Comparison of ENCODE assay signal across 8 cellular contexts in the genomic region with DNA sequence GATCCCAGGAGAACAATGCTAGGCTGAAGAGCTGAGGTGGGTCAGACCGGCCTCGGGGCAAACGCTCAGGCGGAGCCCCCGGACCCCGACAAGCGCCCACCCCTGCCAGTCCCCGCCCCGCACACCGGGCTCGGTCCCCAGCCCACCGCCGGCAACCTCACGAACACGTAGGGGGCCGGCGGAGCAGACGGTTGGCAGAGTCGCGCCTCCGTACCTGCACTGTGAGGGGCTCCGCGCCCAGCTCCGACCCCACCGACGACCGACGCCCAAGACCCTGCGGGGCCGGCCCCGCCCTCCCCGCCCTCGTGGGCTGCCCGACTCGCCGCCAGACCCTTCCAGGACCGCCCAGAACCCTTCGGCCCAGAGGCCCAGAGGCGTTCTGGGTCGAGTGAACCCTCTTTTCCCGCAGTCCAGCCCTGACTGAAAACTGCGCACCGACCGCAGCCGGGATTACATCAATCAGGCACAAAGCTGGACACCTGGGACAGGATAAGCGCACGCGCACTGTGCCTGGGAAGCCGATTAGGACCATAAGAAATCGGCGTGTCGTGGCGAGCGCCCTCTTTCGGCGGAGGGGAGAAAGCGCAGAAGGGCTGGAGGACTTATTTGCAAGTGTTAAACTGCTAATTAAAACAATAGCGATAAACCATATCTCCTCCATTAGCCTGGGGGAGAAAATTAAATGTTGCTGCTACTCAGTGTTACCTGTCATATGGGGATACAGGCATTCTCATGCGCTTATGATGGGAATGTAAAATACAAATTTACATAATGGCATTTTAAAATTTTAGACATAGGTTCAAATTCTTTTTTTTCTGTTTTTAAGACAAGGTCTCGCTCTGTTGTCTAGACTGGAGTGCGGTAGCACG. TPM values are rescaled to one million over a fixed set of nuclear protein-coding genes. Genes with fewer than 3 reads are reported as not detected.
DNase-seq lines count a peak whose midpoint lies in the region; ATAC-seq and TF ChIP-seq lines count a peak whose summit lies in the region.

No MANE protein-coding gene starts in this region.

- peak; percentile 72 for DNase-seq in AG04450 (ENCODE audit: low read depth, low spot score)
- DNase-seq in NCI-H446 (lab: John Stamatoyannopoulos, UW): peak; percentile 86 to 93
- DNase-seq in cerebellar cortex (ENCODE audit: low spot score): peak; percentile 96
- peak; percentile 52 for DNase-seq in kidney epithelial cell (ENCODE audit: low read depth)
- DNase-seq in stimulated activated CD4-positive, alpha-beta T cell treated with anti-CD3 and anti-CD28 coated beads, Interleukin-15, amount 100 ng/mL, for 48 hours (ENCODE audit: low read depth in 2 of 2): peak; percentile 89

- H3K27me3 ChIP-seq in AG04450 (ENCODE audit: control insufficient read depth, insufficient read depth, low read length): no peaks in the 10 kb centered on the region
- H3K27me3 ChIP-seq in kidney epithelial cell (ENCODE audit: control insufficient read depth, insufficient read depth, low read length): no peaks in the 10 kb centered on the region

- POLR2A ChIA-PET in AG04450 (lab: Yijun Ruan, JAX): interaction anchor here (0.5 to 1.9 kb wide), 11 partner anchors 9 to 563 kb away, joined by 3 to 7 read pairs (median 4); a partner anchor contains a TSS

- CTCF ChIA-PET in AG04450 (lab: Charles Lee): interaction anchor here (0.5 to 3.0 kb wide), 22 partner anchors 9 to 299 kb away, joined by 3 to 36 read pairs (median 4); a partner anchor contains a TSS

- H3K4me3 ChIP-seq in AG04450 (ENCODE audit: low read depth, low read length): peak overlapping the region; percentile 92
- peak overlapping the region; percentile 93 for H3K4me3 ChIP-seq in kidney epithelial cell (ENCODE audit: low read depth, low read length)

- no peaks in the 10 kb centered on the region for H3K36me3 ChIP-seq in kidney epithelial cell (ENCODE audit: control insufficient read depth, insufficient read depth, low read length)

- H3K9me3 ChIP-seq in AG04450 (ENCODE audit: control insufficient read depth, insufficient read depth, low read length): no peaks in the 10 kb centered on the region

- ATAC-seq in GM18873 (IDR thresholded peaks at IDR 0.05; ENCODE audit: low FRiP score, unreplicated experiment) (peak; percentile 49), HG03175 (IDR thresholded peaks at IDR 0.05; ENCODE audit: unreplicated experiment) (peak; percentile 79)
- ATAC-seq in activated CD4-positive, CD25-positive, alpha-beta regulatory T cell treated with anti-CD3 and anti-CD28 coated beads, Interleukin-2, amount 50 U/mL, for 24 hours: peak; percentile 77 to 78

- peak; percentile 98 for TF ChIP-seq CTCF in AG04450 (IDR thresholded peaks at IDR 0.05; ENCODE audit: low read depth, low read length)
- TF ChIP-seq CTCF in kidney epithelial cell (IDR thresholded peaks at IDR 0.05; ENCODE audit: insufficient read depth, low read length, poor library complexity, severe bottlenecking): peak; percentile 99

- H3K27ac ChIP-seq in AG04450 (ENCODE audit: low read depth, low read length): peak overlapping the region; percentile 78

RNA-seq across cellular contexts. Expression of a gene that starts 11.7 kb away (rescaled TPM):
- 147 and 188 TPM in 2 replicates for polyA plus RNA-seq in AG04450 (2011; rRNA removed)
- polyA minus RNA-seq in AG04450 (2011; rRNA and poly(A)+ RNA removed): 266 and 405 TPM in 2 replicates
- 124 and 129 TPM in 2 replicates for total RNA-seq in kidney epithelial cell

RNA-seq across cellular contexts. Expression of a gene that starts 29.6 kb away (rescaled TPM):
- 0.16 TPM in 2 replicates for polyA plus RNA-seq in AG04450 (2011; rRNA removed)
- 0.17 and 0.32 TPM in 2 replicates for polyA minus RNA-seq in AG04450 (2011; rRNA and poly(A)+ RNA removed)
- total RNA-seq in kidney epithelial cell: 3.0 and 4.3 TPM in 2 replicates

RNA-seq across cellular contexts. Expression of a gene that starts 29.7 kb away (rescaled TPM):
- 14.5 and 19.5 TPM in 2 replicates for polyA plus RNA-seq in AG04450 (2011; rRNA removed)
- 30.9 and 35.1 TPM in 2 replicates for polyA minus RNA-seq in AG04450 (2011; rRNA and poly(A)+ RNA removed)
- total RNA-seq in kidney epithelial cell: 24.6 and 28.0 TPM in 2 replicates

RNA-seq across cellular contexts. Expression of a gene that starts 48.6 kb away (rescaled TPM):
- polyA plus RNA-seq in AG04450 (2011; rRNA removed): 0.15 and 0.25 TPM in 2 replicates
- polyA minus RNA-seq in AG04450 (2011; rRNA and poly(A)+ RNA removed): not detected in 2 replicates
- total RNA-seq in kidney epithelial cell: 1.2 and 1.8 TPM in 2 replicates

RNA-seq across cellular contexts. Expression of a gene that starts 49.9 kb away (rescaled TPM):
- 12.6 and 12.7 TPM in 2 replicates for polyA plus RNA-seq in AG04450 (2011; rRNA removed)
- 13.4 and 20.7 TPM in 2 replicates for polyA minus RNA-seq in AG04450 (2011; rRNA and poly(A)+ RNA removed)
- 88.4 and 103 TPM in 2 replicates for total RNA-seq in kidney epithelial cell

Comparison
In these comparisons a context has a peak if more than half of its experiments do, and no peak if none do; other contexts are left out.
1. Peak in every context shown above with its lines: DNase-seq, ATAC-seq, H3K4me3 ChIP-seq and H3K27ac ChIP-seq.